ENCODE assay signal across 16 cellular contexts in genomic region chr6:63882208-63882607, GRCh38.
DNase-seq lines count a peak whose midpoint lies in the region; ATAC-seq, FAIRE-seq and TF ChIP-seq lines count a peak whose summit lies in the region.
"Had no signal": no experiment of that assay in that cellular context is flagged by ENCODE, and none has a peak within 500 bp of the region (broad histone marks: within the 10 kb centered on the region; RNA-seq: fewer than 3 reads in every experiment).

No MANE protein-coding gene starts in this region.

- CTCF ChIA-PET in GM12878 (lab: Yijun Ruan, JAX), result interaction anchor here (1.7 kb wide), 1 partner anchor 17 kb away, joined by 4 read pairs; no protein-coding TSS in a partner anchor

- DNase-seq in COLO829 (ENCODE audit: low spot score), result peak; percentile 28
- peak; percentile 32 for DNase-seq in HuH-7 (ENCODE audit: low spot score)
- no peak for DNase-seq in GM12878 (ENCODE audit: low read depth, low spot score)
- no peak for DNase-seq in kidney epithelial cell (ENCODE audit: low read depth)
- DNase-seq in NCI-H1048 (lab: John Stamatoyannopoulos, UW), result no peak
- no peak for DNase-seq in Peyer's patch
- no peak for DNase-seq in globus pallidus (ENCODE audit: low spot score)
- DNase-seq: activated CD4-positive, alpha-beta T cell treated with anti-CD3 and anti-CD28 coated beads for 36 hours; CD4-positive, CD25-positive, alpha-beta regulatory T cell; NCI-H1436; NCI-H774 had no signal

- SMC1A ChIA-PET in GM12878 (lab: Charles Lee; ENCODE audit: uncharacterized antibody, unreplicated experiment), result interaction anchor here (0.7 to 1.5 kb wide), 3 partner anchors 8 to 18 kb away, joined by 3 to 6 read pairs (median 3); no protein-coding TSS in a partner anchor

- no peaks in the 10 kb centered on the region; the same call in 1 of the 2 replicates for H3K4me1 ChIP-seq in GM12878 (ENCODE audit: control insufficient read depth, insufficient read depth, low read length)
- H3K4me1 ChIP-seq in Peyer's patch, result no peaks in the 10 kb centered on the region
- H3K4me1 ChIP-seq: right atrium auricular region had no signal

- no peak for TF ChIP-seq CTCF in GM12878 (IDR thresholded peaks at IDR 0.05 in 2 of 3, conservative IDR thresholded peaks at IDR 0.05 in 1 of 3; ENCODE audit: control insufficient read depth in 2 of 3, extremely low read depth in 1 of 3, insufficient read depth in 1 of 3, low read depth in 3 of 3, low read length in 3 of 3)
- peak; percentile 25 for TF ChIP-seq CTCF in kidney epithelial cell (IDR thresholded peaks at IDR 0.05; ENCODE audit: insufficient read depth, low read length, poor library complexity, severe bottlenecking)
- no peak for TF ChIP-seq CTCF in Peyer's patch (IDR thresholded peaks at IDR 0.05)

- no peak overlapping the region for H3K9ac ChIP-seq in GM12878 (ENCODE audit: control insufficient read depth, insufficient read depth, low read length)

- no peaks in the 10 kb centered on the region for H3K79me2 ChIP-seq in GM12878 (ENCODE audit: control insufficient read depth, insufficient read depth, low read length)

- no peak overlapping the region for H2AFZ ChIP-seq in GM12878 (ENCODE audit: control insufficient read depth, low read depth, low read length)

- WGBS in GM12878 (ENCODE audit: insufficient coverage, insufficient replicate concordance, low lambda C conversion rate, missing lambda C conversion rate), result 20% methylated on average over 4 of the region's 4 CpGs

- TF ChIP-seq RAD21 in GM12878 (IDR thresholded peaks at IDR 0.05; ENCODE audit: insufficient read depth, low read depth, low read length), result no peak

- intact Hi-C loops in GM12878 (cut with micrococcal nuclease; ENCODE audit: unreplicated experiment), result no loop called here

- ATAC-seq in GM12878 (peak; percentile 33; the same call in 1 of the 3 replicates), HG02938 (IDR thresholded peaks at IDR 0.05; ENCODE audit: unreplicated experiment) (no peak)
- ATAC-seq: activated CD4-positive, alpha-beta T cell treated with anti-CD3 and anti-CD28 coated beads for 36 hours had no signal

- TF ChIP-seq EP300 in GM12878 (IDR thresholded peaks at IDR 0.05; ENCODE audit: borderline replicate concordance in 1 of 2, control insufficient read depth in 1 of 2, low read depth in 2 of 2, low read length in 2 of 2), result no peak

- no peak overlapping the region for H3K27ac ChIP-seq in GM12878 (ENCODE audit: control insufficient read depth, insufficient read depth)
- H3K27ac ChIP-seq in Peyer's patch, result no peak overlapping the region
- H3K27ac ChIP-seq: right atrium auricular region had no signal

- POLR2A ChIA-PET in GM12878 (lab: Charles Lee), result no interaction called here

- BruUV-seq in GM12878 (replicated peaks; lab: Mats Ljungman, UMichigan), result no TSS peak

- no peaks in the 10 kb centered on the region for H3K36me3 ChIP-seq in GM12878 (ENCODE audit: control insufficient read depth in 2 of 2, insufficient read depth in 2 of 2, low read length in 1 of 2)
- no peaks in the 10 kb centered on the region for H3K36me3 ChIP-seq in kidney epithelial cell (ENCODE audit: control insufficient read depth, insufficient read depth, low read length)
- H3K36me3 ChIP-seq in Peyer's patch, result no peaks in the 10 kb centered on the region
- H3K36me3 ChIP-seq: right atrium auricular region had no signal

- H3K4me3 ChIP-seq in GM12878 (no peak overlapping the region), kidney epithelial cell (ENCODE audit: low read depth, low read length) (no peak overlapping the region), Peyer's patch (no peak overlapping the region)
- H3K4me3 ChIP-seq: right atrium auricular region had no signal

- H3K4me2 ChIP-seq in GM12878 (ENCODE audit: control insufficient read depth, insufficient read depth), result no peak overlapping the region

- TF ChIP-seq POLR2A in GM12878 (IDR thresholded peaks at IDR 0.05; ENCODE audit: low read depth, low read length), result no peak
- TF ChIP-seq POLR2A in Peyer's patch (IDR thresholded peaks at IDR 0.05), result no peak

- no peaks in the 10 kb centered on the region for H4K20me1 ChIP-seq in GM12878 (ENCODE audit: control insufficient read depth, insufficient read depth)

- no peaks in the 10 kb centered on the region for H3K27me3 ChIP-seq in GM12878 (replicated peaks in 1 of 2; ENCODE audit: control insufficient read depth in 2 of 2, insufficient read depth in 2 of 2, low read length in 1 of 2)
- H3K27me3 ChIP-seq in kidney epithelial cell (ENCODE audit: control insufficient read depth, insufficient read depth, low read length), result no peaks in the 10 kb centered on the region
- H3K27me3 ChIP-seq in Peyer's patch, result no peaks in the 10 kb centered on the region
- H3K27me3 ChIP-seq: right atrium auricular region had no signal

- H3K9me3 ChIP-seq in GM12878 (replicated peaks; ENCODE audit: control insufficient read depth, insufficient read depth, low read length) (no peaks in the 10 kb centered on the region), Peyer's patch (no peaks in the 10 kb centered on the region)

- in situ Hi-C loops in GM12878 (cut with MboI), result no loop called here

- RAD21 ChIA-PET in GM12878 (lab: Charles Lee; ENCODE audit: unreplicated experiment), result no interaction called here

- no peak for FAIRE-seq in GM12878 (lab: Jason Lieb, UNC)
- FAIRE-seq: astrocyte, endometrium, HTR-8/SVneo had no signal

TF ChIP-seq in GM12878, 131 proteins besides CTCF, POLR2A, EP300 and RAD21:
- TF ChIP-seq ETV6 (conservative IDR thresholded peaks at IDR 0.05 in 1 of 2, IDR thresholded peaks at IDR 0.05 in 1 of 2; ENCODE audit: borderline replicate concordance in 1 of 2, low read depth in 1 of 2) (no peak), YY1 (IDR thresholded peaks at IDR 0.05; ENCODE audit: low read depth, low read length) (no peak), MXI1 (IDR thresholded peaks at IDR 0.05; ENCODE audit: low read depth, low read length) (no peak), CHD1 (IDR thresholded peaks at IDR 0.05; ENCODE audit: low read depth, low read length) (no peak), TCF7 (IDR thresholded peaks at IDR 0.05; ENCODE audit: borderline replicate concordance) (no peak), NR2F1 (conservative IDR thresholded peaks at IDR 0.05) (no peak), ZNF24 (IDR thresholded peaks at IDR 0.05) (0 out of 2 replicates have a peak, but pooled peaks have one; percentile 40)

Comparison
In these comparisons a context has a peak if more than half of its experiments do, and no peak if none do; other contexts are left out.
1. DNase-seq: peak in COLO829 (single experiment) and HuH-7 (single experiment); none in GM12878 (single experiment), kidney epithelial cell (single experiment), NCI-H1048 (single experiment), Peyer's patch (0 of 3) and globus pallidus (single experiment).